ENCODE assay signal across 8 cellular contexts in genomic region chr11:28332393-28332792, GRCh38.
DNase-seq lines count a peak whose midpoint lies in the region; ATAC-seq, FAIRE-seq and TF ChIP-seq lines count a peak whose summit lies in the region.
"Not testable (repeated sequence)": the region's sequence is repeated elsewhere in the genome, so short reads cannot be mapped to it uniquely, and the experiment has no call there.

No MANE protein-coding gene starts in this region.

- H4K20me1 ChIP-seq in GM23338 (replicated peaks; ENCODE audit: insufficient read depth), result not testable (repeated sequence)

- not testable (repeated sequence) for H3K27me3 Mint-ChIP-seq in GM23338 (ENCODE audit: insufficient read depth, low read depth, poor library complexity); activated T-cell treated with anti-CD3 and anti-CD28 coated beads, Interleukin-2, amount 50 U/mL, for 4 hours (ENCODE audit: low read depth); effector memory CD8-positive, alpha-beta T cell

- not testable (repeated sequence) for H3K4me1 Mint-ChIP-seq in GM23338; activated T-cell treated with anti-CD3 and anti-CD28 coated beads, Interleukin-2, amount 50 U/mL, for 4 hours (ENCODE audit: low read depth); effector memory CD8-positive, alpha-beta T cell (ENCODE audit: low read depth in 2 of 2)

- not testable (repeated sequence) for H3K27me3 ChIP-seq in GM23338 (ENCODE audit: insufficient read depth)

- not testable (repeated sequence) for H3K4me3 ChIP-seq in GM23338

- ATAC-seq in GM18868 (IDR thresholded peaks at IDR 0.05; ENCODE audit: unreplicated experiment) (peak; percentile 71), GM23338 (peak; percentile 45), HG03354 (IDR thresholded peaks at IDR 0.05; ENCODE audit: poor library complexity, severe bottlenecking, unreplicated experiment) (peak; percentile 82)
- peak; percentile 58 to 60 for ATAC-seq in activated T-cell treated with anti-CD3 and anti-CD28 coated beads, Interleukin-2, amount 50 U/mL, for 4 hours
- peak; percentile 46 for ATAC-seq in effector memory CD8-positive, alpha-beta T cell (replicated peaks)
- peak; percentile 81 for ATAC-seq in stimulated activated naive CD8-positive, alpha-beta T cell treated with anti-CD3 and anti-CD28 coated beads, Interleukin-15, Interleukin-2, amounts not matched to agents 100 U/mL and 50 U/mL, for 24 hours

- H3K36me3 ChIP-seq in GM23338 (ENCODE audit: insufficient read depth), result not testable (repeated sequence)

- peak; percentile 59 for FAIRE-seq in RCC 7860 (lab: Jason Lieb, UNC)

- not testable (repeated sequence) for H3K4me1 ChIP-seq in GM23338 (ENCODE audit: insufficient read depth)

- peak; percentile 10 for DNase-seq in EL
- DNase-seq in GM23338 (ENCODE audit: low spot score); RCC 7860 (ENCODE audit: low spot score); activated T-cell treated with anti-CD3 and anti-CD28 coated beads, Interleukin-2, amount 50 U/mL, for 4 hours; effector memory CD8-positive, alpha-beta T cell; stimulated activated naive CD8-positive, alpha-beta T cell treated with anti-CD3 and anti-CD28 coated beads, Interleukin-15, Interleukin-2, amounts not matched to agents 100 U/mL and 50 U/mL, for 24 hours: not testable (repeated sequence)

- not testable (repeated sequence) for H3K9me3 Mint-ChIP-seq in GM23338; activated T-cell treated with anti-CD3 and anti-CD28 coated beads, Interleukin-2, amount 50 U/mL, for 4 hours; effector memory CD8-positive, alpha-beta T cell

- H3K27ac Mint-ChIP-seq in GM23338; effector memory CD8-positive, alpha-beta T cell: not testable (repeated sequence)

- not testable (repeated sequence) for H3K4me3 Mint-ChIP-seq in GM23338; activated T-cell treated with anti-CD3 and anti-CD28 coated beads, Interleukin-2, amount 50 U/mL, for 4 hours; effector memory CD8-positive, alpha-beta T cell

- H3K36me3 Mint-ChIP-seq in GM23338 (ENCODE audit: low read depth); activated T-cell treated with anti-CD3 and anti-CD28 coated beads, Interleukin-2, amount 50 U/mL, for 4 hours (ENCODE audit: insufficient read depth); effector memory CD8-positive, alpha-beta T cell (ENCODE audit: insufficient read depth): not testable (repeated sequence)

- H3K4me2 ChIP-seq in GM23338, result not testable (repeated sequence)

- not testable (repeated sequence) for TF ChIP-seq CTCF in GM23338 (conservative IDR thresholded peaks at IDR 0.05; ENCODE audit: low read depth in 2 of 2)

- not testable (repeated sequence) for H3K27ac ChIP-seq in GM23338 (ENCODE audit: low read depth)

- not testable (repeated sequence) for H3K9me2 ChIP-seq in GM23338 (ENCODE audit: insufficient read depth)

- not testable (repeated sequence) for H3K79me2 ChIP-seq in GM23338 (replicated peaks; ENCODE audit: insufficient read depth)

- not testable (repeated sequence) for H2AFZ ChIP-seq in GM23338

- not testable (repeated sequence) for H3F3A ChIP-seq in GM23338 (replicated peaks; ENCODE audit: low read depth)
